8 cellular contexts compared by ENCODE assay signal in the genomic region with DNA sequence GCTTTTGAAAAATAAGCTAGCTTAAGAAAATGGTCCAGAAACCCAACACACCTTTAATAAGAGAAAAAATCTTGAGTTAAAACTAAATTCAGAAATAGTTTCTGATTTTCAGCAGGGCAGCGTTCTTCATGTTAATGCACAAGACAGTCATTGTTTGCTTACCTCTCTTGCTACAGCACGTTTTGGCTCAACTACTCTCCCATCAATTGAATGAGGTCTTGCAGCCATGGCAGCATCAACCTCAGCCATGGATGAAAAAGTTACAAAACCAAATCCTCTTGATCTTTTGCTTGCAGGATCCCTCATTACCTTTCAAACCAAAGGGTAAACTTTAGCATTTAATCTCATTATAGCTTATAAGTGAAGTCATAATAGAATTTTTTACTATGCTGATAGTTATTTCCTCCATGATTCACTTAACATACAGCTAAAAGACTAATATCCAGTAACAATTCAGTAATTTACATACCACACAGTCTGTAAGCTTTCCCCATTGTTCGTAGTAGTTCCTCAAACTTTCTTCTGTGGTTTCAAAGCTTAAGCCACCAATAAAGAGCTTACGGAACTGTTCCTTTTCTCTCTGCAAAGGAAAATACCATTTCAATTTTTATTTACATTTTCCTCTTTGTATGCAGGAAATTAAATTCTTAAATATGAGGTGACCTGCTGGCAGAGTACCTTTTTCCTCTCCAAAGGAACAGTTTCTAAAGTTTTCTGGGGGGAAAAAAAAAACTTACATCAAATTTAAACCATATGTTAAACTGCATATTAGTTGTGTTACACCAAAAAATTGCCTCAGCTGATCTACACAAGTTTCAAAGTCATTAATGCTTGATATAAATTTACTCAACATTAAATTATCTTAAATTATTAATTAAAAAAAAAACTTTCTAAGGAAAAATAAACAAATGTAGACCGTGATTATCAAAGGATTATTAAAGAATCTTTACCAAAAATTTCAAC. TPM values are rescaled to one million over a fixed set of nuclear protein-coding genes. Genes with fewer than 3 reads are reported as not detected.
DNase-seq lines count a peak whose midpoint lies in the region; ATAC-seq and TF ChIP-seq lines count a peak whose summit lies in the region.

No MANE protein-coding gene starts in this region.

- no peak overlapping the region for H2AFZ ChIP-seq in MM.1S (ENCODE audit: low read length)

- no peak for ATAC-seq in CD4-positive, CD25-positive, alpha-beta regulatory T cell (ENCODE audit: low read depth in 2 of 2)
- ATAC-seq in natural killer cell, result no peak
- ATAC-seq in HG03460 (IDR thresholded peaks at IDR 0.05; ENCODE audit: unreplicated experiment), result no peak

- H3K27me3 Mint-ChIP-seq in CD4-positive, CD25-positive, alpha-beta regulatory T cell, result peaks cover 25% of the 10 kb centered on the region
- H3K27me3 Mint-ChIP-seq in MCF 10A (ENCODE audit: insufficient read depth, unreplicated experiment) (no peaks in the 10 kb centered on the region), natural killer cell (ENCODE audit: low read depth in 2 of 2) (peaks cover 2 to 5% of the 10 kb centered on the region in 2 donors)

- H3K79me2 ChIP-seq in MM.1S (ENCODE audit: low read length), result peaks cover 90% of the 10 kb centered on the region

- CTCF ChIA-PET in MCF 10A (lab: Yijun Ruan, JAX), result interaction anchor here (0.5 to 5.0 kb wide), 26 partner anchors 9 to 1297 kb away, joined by 3 to 123 read pairs (median 4); no protein-coding TSS in a partner anchor

- BruUV-seq in MCF 10A (replicated peaks; lab: Mats Ljungman, UMichigan), result no TSS peak

- H3K9ac ChIP-seq in MM.1S (ENCODE audit: low read length), result peak overlapping the region; percentile 22; the same call in 1 of the 2 replicates

- intact Hi-C loops in MCF 10A (cut with micrococcal nuclease) (loop anchor here (1.0 to 5.0 kb wide), 5 partner anchors 87 to 305 kb away; no protein-coding TSS in a partner anchor), natural killer cell (cut with micrococcal nuclease) (loop anchor here (1.0 to 5.0 kb wide), 4 partner anchors 8 to 965 kb away; a partner anchor contains a TSS)

- peaks cover 72% of the 10 kb centered on the region for H4K20me1 ChIP-seq in MM.1S (ENCODE audit: insufficient read depth, low read length)

- H3K9me3 Mint-ChIP-seq in CD4-positive, CD25-positive, alpha-beta regulatory T cell, result peaks cover 0 to 8% (median 0%) of the 10 kb centered on the region in 7 donors
- H3K9me3 Mint-ChIP-seq in MCF 10A (ENCODE audit: unreplicated experiment) (no peaks in the 10 kb centered on the region), natural killer cell (no peaks in the 10 kb centered on the region)

- H3K4me3 ChIP-seq in CD4-positive, CD25-positive, alpha-beta regulatory T cell (ENCODE audit: low read depth, low read length), result peak overlapping the region; percentile 100
- peak overlapping the region; percentile 96 for H3K4me3 ChIP-seq in MM.1S (ENCODE audit: low read length)

- TF ChIP-seq CTCF in MM.1S (IDR thresholded peaks at IDR 0.05; ENCODE audit: low read length), result no peak
- no peak for TF ChIP-seq CTCF in MCF 10A (IDR thresholded peaks at IDR 0.05; ENCODE audit: unreplicated experiment)
- TF ChIP-seq CTCF in natural killer cell (IDR thresholded peaks at IDR 0.05), result no peak

- peaks cover 56% of the 10 kb centered on the region for H3K4me1 ChIP-seq in CD4-positive, CD25-positive, alpha-beta regulatory T cell (ENCODE audit: control insufficient read depth, insufficient read depth, low read length, poor library complexity, severe bottlenecking)
- peaks cover 39% of the 10 kb centered on the region for H3K4me1 ChIP-seq in MM.1S (ENCODE audit: low read length)

- peak overlapping the region; percentile 66 for H3K4me2 ChIP-seq in MM.1S (ENCODE audit: low read depth, low read length)

- H3K4me1 Mint-ChIP-seq in CD4-positive, CD25-positive, alpha-beta regulatory T cell, result peaks cover 41 to 70% (median 49%) of the 10 kb centered on the region in 4 donors
- peaks cover 29% of the 10 kb centered on the region for H3K4me1 Mint-ChIP-seq in MCF 10A (ENCODE audit: insufficient read depth, unreplicated experiment)
- peaks cover 83% of the 10 kb centered on the region in 2 donors for H3K4me1 Mint-ChIP-seq in natural killer cell

- peaks cover 74% of the 10 kb centered on the region for H3F3A ChIP-seq in MM.1S (ENCODE audit: insufficient read depth, low read length)

- POLR2A ChIA-PET in MCF 10A (lab: Yijun Ruan, JAX), result interaction anchor here (0.7 to 12.9 kb wide), 15 partner anchors 7 to 944 kb away, joined by 3 to 268 read pairs (median 4); a partner anchor contains a TSS

- H3K27ac Mint-ChIP-seq in CD4-positive, CD25-positive, alpha-beta regulatory T cell, result peak overlapping the region; percentile 43 to 100 (median 100)
- H3K27ac Mint-ChIP-seq in MCF 10A (ENCODE audit: low read depth, unreplicated experiment), result peak overlapping the region; percentile 99
- H3K27ac Mint-ChIP-seq in natural killer cell, result peak overlapping the region; percentile 100

- no peaks in the 10 kb centered on the region for H3K27me3 ChIP-seq in CD4-positive, CD25-positive, alpha-beta regulatory T cell (ENCODE audit: control insufficient read depth, insufficient read depth, low read length)
- no peaks in the 10 kb centered on the region for H3K27me3 ChIP-seq in MM.1S (replicated peaks; ENCODE audit: insufficient read depth, low read length)

- peaks cover 58% of the 10 kb centered on the region for H3K36me3 ChIP-seq in CD4-positive, CD25-positive, alpha-beta regulatory T cell (ENCODE audit: control insufficient read depth, insufficient read depth, low read length)
- peaks cover 44% of the 10 kb centered on the region for H3K36me3 ChIP-seq in MM.1S (replicated peaks; ENCODE audit: insufficient read depth, low read length)

- H3K9me3 ChIP-seq in CD4-positive, CD25-positive, alpha-beta regulatory T cell (ENCODE audit: control insufficient read depth in 2 of 2, low read length in 2 of 2), result no peaks in the 10 kb centered on the region
- no peaks in the 10 kb centered on the region for H3K9me3 ChIP-seq in MM.1S (replicated peaks; ENCODE audit: insufficient read depth, low read length)

- no peak for DNase-seq in CD4-positive, CD25-positive, alpha-beta regulatory T cell
- DNase-seq in MM.1S (no peak), MCF 10A (ENCODE audit: unreplicated experiment) (no peak), natural killer cell (no peak), NCI-H1436 treated with DMSO at 0.1 percent for 48 hours (lab: John Stamatoyannopoulos, UW) (no peak), NCI-H146 treated with DMSO at 0.1 percent for 48 hours (lab: John Stamatoyannopoulos, UW; ENCODE audit: unreplicated experiment) (no peak), NCI-H510A treated with DMSO at 0.1 percent for 48 hours (lab: John Stamatoyannopoulos, UW) (no peak)

- peaks cover 73% of the 10 kb centered on the region for H3K36me3 Mint-ChIP-seq in CD4-positive, CD25-positive, alpha-beta regulatory T cell
- H3K36me3 Mint-ChIP-seq in MCF 10A (ENCODE audit: insufficient read depth, unreplicated experiment) (peaks cover 88% of the 10 kb centered on the region), natural killer cell (peaks cover 70% of the 10 kb centered on the region)

- H3K27ac ChIP-seq in CD4-positive, CD25-positive, alpha-beta regulatory T cell (ENCODE audit: insufficient read depth, low read length, poor library complexity, severe bottlenecking), result peak overlapping the region; percentile 99
- H3K27ac ChIP-seq in MM.1S (ENCODE audit: low read length), result no peak overlapping the region

- peak overlapping the region; percentile 99 to 100 (median 100) for H3K4me3 Mint-ChIP-seq in CD4-positive, CD25-positive, alpha-beta regulatory T cell
- H3K4me3 Mint-ChIP-seq in MCF 10A (ENCODE audit: unreplicated experiment), result peak overlapping the region; percentile 98
- H3K4me3 Mint-ChIP-seq in natural killer cell, result peak overlapping the region; percentile 100

- H3K9me2 ChIP-seq in MM.1S (replicated peaks; ENCODE audit: insufficient read depth, low read length), result no peaks in the 10 kb centered on the region

RNA-seq across cellular contexts. Expression of a gene that starts 3.1 kb away (rescaled TPM):
- total RNA-seq in CD4-positive, CD25-positive, alpha-beta regulatory T cell, result 465 TPM
- polyA plus RNA-seq in CD4-positive, CD25-positive, alpha-beta regulatory T cell, result 100 to 1,000 TPM; 506 to 541 (median 520) TPM
- total RNA-seq in MCF 10A (2022) (592 and 646 TPM in 2 replicates), natural killer cell (100 to 1,000 TPM; 473 to 627 (median 585) TPM)

RNA-seq across cellular contexts. Expression of a gene that starts 4.1 kb away (rescaled TPM):
- 115 TPM for total RNA-seq in CD4-positive, CD25-positive, alpha-beta regulatory T cell
- polyA plus RNA-seq in CD4-positive, CD25-positive, alpha-beta regulatory T cell, result 100 to 1,000 TPM in 3 of 4 donors, 10 to 100 TPM in 1; 89.1 to 135 (median 125) TPM
- 137 and 171 TPM in 2 replicates for total RNA-seq in MCF 10A (2022)
- total RNA-seq in natural killer cell, result 100 to 1,000 TPM; 103 to 126 (median 109) TPM

RNA-seq across cellular contexts. Expression of a gene that starts 45.4 kb away (rescaled TPM):
- 10.9 TPM for total RNA-seq in CD4-positive, CD25-positive, alpha-beta regulatory T cell
- 10 to 100 TPM in 3 of 4 donors, 1 to 10 TPM in 1; 8.8 to 13.9 (median 13.2) TPM for polyA plus RNA-seq in CD4-positive, CD25-positive, alpha-beta regulatory T cell
- total RNA-seq in MCF 10A (2022) (1.2 and 2.2 TPM in 2 replicates), natural killer cell (1 to 10 TPM in 1 of 3 donors, under 1 TPM in 2; 0.68 to 2.0 (median 1.00) TPM)
